In genomic region chr5:66144074-66144798, GRCh38 we compare ENCODE assay signal across 8 cellular contexts. TPM values are rescaled to one million over a fixed set of nuclear protein-coding genes. Genes with fewer than 3 reads are reported as not detected.
DNase-seq lines count a peak whose midpoint lies in the region; ATAC-seq and TF ChIP-seq lines count a peak whose summit lies in the region.

TSS of gene SREK1 (plus strand) at chr5:66144300. CDS start at chr5:66144377, 77 bp downstream.

- peak in 3 of 4 donors; percentile 42 to 93 (median 89) for TF ChIP-seq POLR2A in esophagus squamous epithelium (IDR thresholded peaks at IDR 0.05)

- intact Hi-C loops in esophagus squamous epithelium (cut with DNase I) = loop anchor here (10.0 kb wide), 1 partner anchor 219 kb away; the partner anchor contains the start of gene ERBIN

- H3K4me3 ChIP-seq in esophagus squamous epithelium = peak within 1 kb of the TSS; percentile 83 to 95 (median 92)

- ATAC-seq in GM21825 (IDR thresholded peaks at IDR 0.05; ENCODE audit: unreplicated experiment) = peak; percentile 90

- H3K27ac ChIP-seq in KOPT-K1 (ENCODE audit: low read depth, low read length, poor library complexity, severe bottlenecking) (peak within 1 kb of the TSS; percentile 98), esophagus squamous epithelium (peak within 1 kb of the TSS; percentile 97 to 99 (median 99))

- peaks cover 19 to 43% (median 19%) of the 10 kb centered on the region in 3 donors for H3K4me1 ChIP-seq in esophagus squamous epithelium

- peaks cover 19% of the 10 kb centered on the region for H3K36me3 ChIP-seq in KOPT-K1 (ENCODE audit: insufficient read depth, low read length)
- H3K36me3 ChIP-seq in esophagus squamous epithelium = no peaks in the 10 kb centered on the region

- peaks cover under 1% of the 10 kb centered on the region for H3K9me3 ChIP-seq in KOPT-K1 (ENCODE audit: insufficient read depth, low read length, poor library complexity, severe bottlenecking)
- H3K9me3 ChIP-seq in esophagus squamous epithelium = no peaks in the 10 kb centered on the region

- no peak for TF ChIP-seq CTCF in esophagus squamous epithelium (IDR thresholded peaks at IDR 0.05)

- WGBS in esophagus squamous epithelium, 2 donors = 0% methylated on average over 5 to 31 of the region's 83 CpGs

- peak; percentile 68 for DNase-seq in DMS79 treated with DMSO at 0.1 percent for 48 hours (lab: John Stamatoyannopoulos, UW)
- peak; percentile 92 for DNase-seq in RKO (ENCODE audit: low spot score)
- peak; percentile 79 for DNase-seq in activated T-helper 1 cell treated with Interleukin-2 at 50 U/mL for 16 hours (ENCODE audit: low read depth)
- DNase-seq in esophagus squamous epithelium (lab: John Stamatoyannopoulos, UW) = peak; percentile 71
- peak; percentile 94 for DNase-seq in myocyte (ENCODE audit: low read depth)
- peak; percentile 80 to 84 for DNase-seq in stimulated activated CD8-positive, alpha-beta memory T cell treated with anti-CD3 and anti-CD28 coated beads, Interleukin-7, amount 100 ng/mL, for 4 hours (ENCODE audit: low read depth in 2 of 2)

- H3K27me3 ChIP-seq in esophagus squamous epithelium = no peaks in the 10 kb centered on the region

RNA-seq across cellular contexts. Expression of gene SREK1, which starts in this region (rescaled TPM):
- total RNA-seq in esophagus squamous epithelium = 10 to 100 TPM; 18.7 to 95.0 (median 54.4) TPM
- 63.1 and 75.7 TPM in 2 replicates for total RNA-seq in myocyte
- 26.3 TPM for polyA plus RNA-seq in myocyte (2012)

Comparison
In these comparisons a context has a peak if more than half of its experiments do, and no peak if none do; other contexts are left out.
1. Peak in every context shown above with its lines: DNase-seq, ATAC-seq, H3K4me3 ChIP-seq and H3K27ac ChIP-seq.